20 cellular contexts compared by ENCODE assay signal in the genomic region with DNA sequence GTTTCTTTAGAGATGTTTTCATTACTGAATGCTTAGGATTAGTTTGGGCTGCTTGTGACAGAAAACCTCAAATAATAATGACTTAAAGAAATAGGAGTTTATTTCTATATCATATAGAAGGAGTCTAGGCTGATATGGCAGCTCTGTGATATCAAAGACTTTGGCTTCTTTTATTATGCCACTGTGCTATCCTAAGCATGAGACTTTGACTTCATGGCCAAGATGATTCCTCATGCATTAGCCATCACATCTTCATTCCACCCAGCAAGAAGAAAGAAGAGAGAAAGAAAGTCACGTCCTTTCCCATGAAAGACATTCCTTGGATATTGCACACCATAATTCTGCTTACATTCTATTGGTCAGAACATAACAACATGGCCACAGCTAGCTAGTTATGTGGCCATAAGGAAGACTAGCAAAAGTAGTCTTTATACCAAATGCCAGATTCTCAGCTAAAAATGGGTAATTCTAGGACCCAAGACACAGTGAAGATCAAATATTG.
DNase-seq lines count a peak whose midpoint lies in the region; ATAC-seq and TF ChIP-seq lines count a peak whose summit lies in the region.
"Had no signal": no experiment of that assay in that cellular context is flagged by ENCODE, and none has a peak within 500 bp of the region (broad histone marks: within the 10 kb centered on the region; RNA-seq: fewer than 3 reads in every experiment).

No MANE protein-coding gene starts in this region.

- DNase-seq in EH (ENCODE audit: low read depth) (peak; percentile 80), NCI-H226 (peak; percentile 39), fibroblast of the aortic adventitia (ENCODE audit: low read depth) (peak; percentile 23), GOT3 (lab: John Stamatoyannopoulos, UW) (no peak)
- DNase-seq: AML-193, DMS53, H9, Karpas-422, MV-4-11, NCI-H1105 treated with DMSO at 0.1 percent for 48 hours, NCI-H1694, NCI-H2081, NCI-H446 treated with DMSO at 0.1 percent for 48 hours, NCI-H526 treated with DMSO at 0.1 percent for 48 hours, OCI-M1, SJCRH30 had no signal

- no peak for ATAC-seq in HG02759 (IDR thresholded peaks at IDR 0.05; ENCODE audit: unreplicated experiment)
- ATAC-seq in HG03039 (IDR thresholded peaks at IDR 0.05; ENCODE audit: unreplicated experiment): no peak
- ATAC-seq in HG03521 (IDR thresholded peaks at IDR 0.05; ENCODE audit: unreplicated experiment): no peak
- ATAC-seq: GM12878 had no signal

- H3K4me3 ChIP-seq in fibroblast of the aortic adventitia (ENCODE audit: low read depth, low read length): no peak overlapping the region
- H3K4me3 ChIP-seq: GM12878, SJCRH30 had no signal

- no peak for TF ChIP-seq CTCF in fibroblast of the aortic adventitia (IDR thresholded peaks at IDR 0.05; ENCODE audit: insufficient read depth, low read length)
